Comparison of ENCODE assay signal across 1 cellular context in genomic region chr11:14499178-14499559, GRCh38.
TF ChIP-seq lines count a peak whose summit lies in the region.

No MANE protein-coding gene starts in this region.

TF ChIP-seq in SK-N-SH, 30 proteins besides CTCF, POLR2A, EP300 and RAD21 (continued from another document):
- no peak for TF ChIP-seq REST (IDR thresholded peaks at IDR 0.05; ENCODE audit: low read depth, low read length)
- no peak for TF ChIP-seq JUND (IDR thresholded peaks at IDR 0.05)
- no peak for TF ChIP-seq FOSL2 (IDR thresholded peaks at IDR 0.05; ENCODE audit: borderline replicate concordance, low read depth)
- TF ChIP-seq RXRA (IDR thresholded peaks at IDR 0.05; ENCODE audit: borderline replicate concordance, low read depth), result no peak
- no peak for TF ChIP-seq RFX5 (IDR thresholded peaks at IDR 0.05; ENCODE audit: low read length)
- TF ChIP-seq USF2 (IDR thresholded peaks at IDR 0.05; ENCODE audit: borderline replicate concordance, low read depth, low read length), result no peak
- TF ChIP-seq EZH2phosphoT487 (IDR thresholded peaks at IDR 0.05; ENCODE audit: borderline replicate concordance, low read depth), result no peak
- TF ChIP-seq GATA2 (CRISPR knock-in tag; IDR thresholded peaks at IDR 0.05), result no peak
